In genomic region chr1:14958249-14959215, GRCh38 we compare ENCODE assay signal across 32 cellular contexts.
"Had no signal": no experiment of that assay in that cellular context is flagged by ENCODE, and none has a peak within 500 bp of the region (broad histone marks: within the 10 kb centered on the region; RNA-seq: fewer than 3 reads in every experiment).

No MANE protein-coding gene starts in this region.

- H3K4me3 ChIP-seq: adrenal gland, body of pancreas, cardiac muscle cell, heart left ventricle, lung, mucosa of descending colon, pancreas, prostate gland, sigmoid colon, suprapubic skin, tibial artery had no signal

- H3K27ac ChIP-seq: body of pancreas, heart left ventricle, pancreas, prostate gland, sigmoid colon, suprapubic skin, tibial artery had no signal

- H3K9me3 ChIP-seq: adrenal gland, body of pancreas, mucosa of descending colon, pancreas, prostate gland, suprapubic skin had no signal

- ATAC-seq: activated CD4-positive, CD25-positive, alpha-beta regulatory T cell treated with anti-CD3 and anti-CD28 coated beads, Interleukin-2, amount 50 U/mL, for 24 hours; body of pancreas; effector memory CD8-positive, alpha-beta T cell; heart left ventricle; left lobe of liver; mucosa of descending colon; pancreas had no signal

- H3K36me3 Mint-ChIP-seq: activated naive CD8-positive, alpha-beta T cell treated with anti-CD3 and anti-CD28 coated beads for 36 hours; immature natural killer cell had no signal

- H3K36me3 ChIP-seq: cardiac muscle cell, pancreas, prostate gland had no signal

- H3K4me1 ChIP-seq: prostate gland had no signal

- H3K4me1 Mint-ChIP-seq: activated naive CD8-positive, alpha-beta T cell treated with anti-CD3 and anti-CD28 coated beads for 36 hours; immature natural killer cell; nephron had no signal

- H3K27me3 Mint-ChIP-seq: activated naive CD8-positive, alpha-beta T cell treated with anti-CD3 and anti-CD28 coated beads for 36 hours had no signal

- H3K27ac Mint-ChIP-seq: activated naive CD4-positive, alpha-beta T cell treated with anti-CD3 and anti-CD28 coated beads for 36 hours; activated naive CD8-positive, alpha-beta T cell treated with anti-CD3 and anti-CD28 coated beads for 36 hours; effector memory CD8-positive, alpha-beta T cell; immature natural killer cell; nephron had no signal

- H3K9me3 Mint-ChIP-seq: activated naive CD4-positive, alpha-beta T cell treated with anti-CD3 and anti-CD28 coated beads for 36 hours; activated naive CD8-positive, alpha-beta T cell treated with anti-CD3 and anti-CD28 coated beads for 36 hours; effector memory CD8-positive, alpha-beta T cell; immature natural killer cell had no signal

- DNase-seq: activated CD4-positive, alpha-beta T cell treated with anti-CD3 and anti-CD28 coated beads for 48 hours; activated CD4-positive, alpha-beta T cell treated with anti-CD3 and anti-CD28 coated beads, Interleukin-2, amount 50 U/mL, for 48 hours; activated CD8-positive, alpha-beta memory T cell treated with anti-CD3 and anti-CD28 coated beads for 24 hours; activated effector memory CD4-positive, alpha-beta T cell treated with anti-CD3 and anti-CD28 coated beads, Interleukin-2, amount 50 U/mL, for 16 hours; activated naive CD4-positive, alpha-beta T cell treated with anti-CD3 and anti-CD28 coated beads for 36 hours; activated naive CD8-positive, alpha-beta T cell treated with anti-CD3 and anti-CD28 coated beads for 36 hours; adrenal gland; aorta; body of pancreas; cortex of kidney; effector memory CD8-positive, alpha-beta T cell; foreskin fibroblast; heart left ventricle; hypothalamus; immature natural killer cell; kidney glomerular epithelial cell; mucosa of descending colon; sigmoid colon; small intestine; stimulated activated CD4-positive, alpha-beta T cell treated with anti-CD3 and anti-CD28 coated beads, Interleukin-15, amount 100 ng/mL, for 24 hours; stimulated activated CD4-positive, alpha-beta T cell treated with anti-CD3 and anti-CD28 coated beads, Interleukin-2, amount 100 ng/mL, for 24 hours; stimulated activated naive CD4-positive, alpha-beta T cell; tibial artery had no signal

- FAIRE-seq: endothelial cell of umbilical vein, pancreas, small intestine had no signal

- H3K27me3 ChIP-seq: adrenal gland, body of pancreas, cardiac muscle cell, heart left ventricle, pancreas, sigmoid colon, suprapubic skin, tibial artery had no signal

- H3K4me3 Mint-ChIP-seq: activated naive CD4-positive, alpha-beta T cell treated with anti-CD3 and anti-CD28 coated beads for 36 hours; activated naive CD8-positive, alpha-beta T cell treated with anti-CD3 and anti-CD28 coated beads for 36 hours; effector memory CD8-positive, alpha-beta T cell; immature natural killer cell; nephron had no signal
